Comparison of ENCODE assay signal across 18 cellular contexts in the genomic region with DNA sequence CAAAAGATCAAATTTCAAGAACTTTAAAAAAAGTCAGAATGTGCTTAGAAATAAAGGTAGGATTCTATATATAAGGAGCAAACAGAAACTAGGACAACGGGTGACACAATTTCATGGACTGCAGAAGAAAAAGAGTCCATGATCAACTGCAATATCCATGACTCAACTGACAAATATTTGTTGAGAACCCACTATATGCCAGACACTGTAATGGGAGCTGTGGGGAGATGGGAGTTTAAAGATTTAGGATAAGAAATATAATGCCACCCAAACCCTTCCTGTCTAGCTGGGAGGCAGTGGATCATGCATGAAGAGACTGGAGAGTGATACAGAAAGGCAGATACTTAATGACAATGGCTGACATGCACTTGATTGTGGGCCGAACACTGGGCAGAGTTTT.
"Had no signal": no experiment of that assay in that cellular context is flagged by ENCODE, and none has a peak within 500 bp of the region (broad histone marks: within the 10 kb centered on the region; RNA-seq: fewer than 3 reads in every experiment).

No MANE protein-coding gene starts in this region.

- H3K27me3 ChIP-seq: colonic mucosa, esophagus squamous epithelium, tibial nerve had no signal

- ATAC-seq: left cardiac atrium, lower lobe of right lung, right cardiac atrium had no signal

- DNase-seq: activated CD4-positive, alpha-beta T cell treated with anti-CD3 and anti-CD28 coated beads, Interleukin-2, amount 50 U/mL, for 48 hours; activated naive CD4-positive, alpha-beta T cell treated with anti-CD3 and anti-CD28 coated beads, Interleukin-2, amount 10 ng/mL, durations not matched to agents 7 days and 5 days; colonic mucosa; effector CD4-positive, alpha-beta T cell; esophagus squamous epithelium; foreskin melanocyte; head of caudate nucleus; left cardiac atrium; lower lobe of right lung; nephron progenitor cell; occipital lobe; right cardiac atrium; small intestine; stimulated activated CD4-positive, alpha-beta T cell treated with anti-CD3 and anti-CD28 coated beads, Interleukin-4, amount 100 ng/mL, for 24 hours; stimulated activated naive CD4-positive, alpha-beta T cell; substantia nigra had no signal

- H3K27ac ChIP-seq: colonic mucosa, esophagus squamous epithelium, lower lobe of right lung, tibial nerve, VCaP had no signal

- H3K36me3 ChIP-seq: colonic mucosa, esophagus squamous epithelium, lower lobe of right lung, tibial nerve had no signal

- H3K4me3 ChIP-seq: colonic mucosa, esophagus squamous epithelium, lower lobe of right lung, tibial nerve had no signal
